Comparison of ENCODE assay signal across 24 cellular contexts in genomic region chr5:100553209-100553608, GRCh38. TPM values are rescaled to one million over a fixed set of nuclear protein-coding genes. Genes with fewer than 3 reads are reported as not detected.
A peak's percentile ranks its signal among the peaks of the same experiment; 100 is the strongest.
DNase-seq lines count a peak whose midpoint lies in the region; ATAC-seq and TF ChIP-seq lines count a peak whose summit lies in the region.
"Had no signal": no experiment of that assay in that cellular context is flagged by ENCODE, and none has a peak within 500 bp of the region (broad histone marks: within the 10 kb centered on the region; RNA-seq: fewer than 3 reads in every experiment).

No MANE protein-coding gene starts in this region.

- TF ChIP-seq EP300 in tibial nerve (IDR thresholded peaks at IDR 0.05), result no peak

- no peak overlapping the region for H3K4me3 ChIP-seq in astrocyte of the spinal cord (ENCODE audit: low read depth, low read length)
- H3K4me3 ChIP-seq in tibial nerve, result no peak overlapping the region
- no peak overlapping the region for H3K4me3 ChIP-seq in adrenal gland
- H3K4me3 ChIP-seq: SK-N-MC had no signal

- H3K36me3 ChIP-seq in tibial nerve (no peaks in the 10 kb centered on the region), adrenal gland (replicated peaks in 1 of 2) (no peaks in the 10 kb centered on the region)

- no peaks in the 10 kb centered on the region for H3K9me3 ChIP-seq in tibial nerve
- H3K9me3 ChIP-seq in adrenal gland (replicated peaks in 1 of 3), result no peaks in the 10 kb centered on the region

- intact Hi-C loops in adrenal gland (cut with DNase I), result no loop called here

- H3K4me3 Mint-ChIP-seq in HFFc6, result no peak overlapping the region
- H3K4me3 Mint-ChIP-seq: B cell; CD4-positive, CD25-positive, alpha-beta regulatory T cell had no signal

- H3K27ac ChIP-seq in foreskin keratinocyte (no peak overlapping the region), tibial nerve (no peak overlapping the region), adrenal gland (no peak overlapping the region)
- H3K27ac ChIP-seq: SK-N-MC had no signal

- H3K36me3 Mint-ChIP-seq in HFFc6 (ENCODE audit: low read depth), result 0 out of 2 replicates have a peak, but pooled peaks cover 4% of the 10 kb centered on the region

- peaks cover 45% of the 10 kb centered on the region for H3K4me1 Mint-ChIP-seq in HFFc6 (ENCODE audit: low read depth)
- H3K4me1 Mint-ChIP-seq: B cell had no signal

- peaks cover 5% of the 10 kb centered on the region; the same call in 1 of the 2 replicates for H3K9me3 Mint-ChIP-seq in HFFc6
- H3K9me3 Mint-ChIP-seq: CD4-positive, CD25-positive, alpha-beta regulatory T cell had no signal

- peak; percentile 32 for DNase-seq in EH (ENCODE audit: low read depth)
- peak; percentile 14 for DNase-seq in HFFc6
- DNase-seq in astrocyte of the spinal cord (ENCODE audit: low read depth, low spot score), result peak; percentile 15
- DNase-seq in foreskin keratinocyte, result peak in 1 of 2 donors; percentile 11
- no peak for DNase-seq in A172 (ENCODE audit: low spot score)
- DNase-seq in tibial nerve (ENCODE audit: low spot score in 2 of 2), result no peak
- no peak for DNase-seq in adrenal gland
- DNase-seq: ACHN; CD4-positive, CD25-positive, alpha-beta regulatory T cell; COR-L47; DMS 273 treated with DMSO at 0.1 percent for 48 hours; DND-41; GF-D8; H7; KBM-7; NCI-H1417; NCI-H187; NCI-H2227 treated with DMSO at 0.1 percent for 48 hours; NCI-H510A treated with DMSO at 0.1 percent for 48 hours; NCI-H774; SHP77 had no signal

- in situ Hi-C loops in astrocyte of the spinal cord (cut with HindIII; ENCODE audit: low sequenced_read_pairs), result no loop called here

- H3K27me3 ChIP-seq in foreskin keratinocyte (no peaks in the 10 kb centered on the region), tibial nerve (no peaks in the 10 kb centered on the region), adrenal gland (no peaks in the 10 kb centered on the region)

- TF ChIP-seq POLR2A in tibial nerve (IDR thresholded peaks at IDR 0.05) (no peak), adrenal gland (IDR thresholded peaks at IDR 0.05) (no peak)

- no peak for TF ChIP-seq CTCF in HFFc6 (IDR thresholded peaks at IDR 0.05)
- no peak for TF ChIP-seq CTCF in astrocyte of the spinal cord (IDR thresholded peaks at IDR 0.05; ENCODE audit: low read depth, low read length)
- TF ChIP-seq CTCF in foreskin keratinocyte (conservative IDR thresholded peaks at IDR 0.05), result no peak
- no peak for TF ChIP-seq CTCF in tibial nerve (IDR thresholded peaks at IDR 0.05)
- no peak for TF ChIP-seq CTCF in adrenal gland (IDR thresholded peaks at IDR 0.05)

- ATAC-seq in foreskin keratinocyte, result peak; percentile 40
- no peak for ATAC-seq in GM18873 (IDR thresholded peaks at IDR 0.05; ENCODE audit: low FRiP score, unreplicated experiment)

- H3K27ac Mint-ChIP-seq in HFFc6, result no peak overlapping the region
- H3K27ac Mint-ChIP-seq: B cell; CD4-positive, CD25-positive, alpha-beta regulatory T cell had no signal

- H3K4me1 ChIP-seq in foreskin keratinocyte, result peaks cover 20% of the 10 kb centered on the region
- no peaks in the 10 kb centered on the region for H3K4me1 ChIP-seq in tibial nerve
- H3K4me1 ChIP-seq in adrenal gland (replicated peaks in 1 of 2), result peaks cover 0 to 11% of the 10 kb centered on the region in 2 donors

- no peaks in the 10 kb centered on the region for H3K27me3 Mint-ChIP-seq in HFFc6 (ENCODE audit: insufficient read depth)
- H3K27me3 Mint-ChIP-seq: B cell; CD4-positive, CD25-positive, alpha-beta regulatory T cell had no signal

RNA-seq across cellular contexts. Expression of gene FAM174A, which starts 18.0 kb away (rescaled TPM):
- total RNA-seq in HFFc6 (2021; fragmentation: NEBNext Ultra II Directional; extraction: Animal tissue kit (Norgen Biotek cat#: 25700)), result 10 to 100 TPM; 12.1 to 17.4 (median 13.3) TPM
- total RNA-seq in foreskin keratinocyte (12.2 and 16.8 TPM in 2 replicates), tibial nerve (10 to 100 TPM; 39.5 to 66.9 (median 45.5) TPM), adrenal gland (100 to 1,000 TPM in 1 of 8 donors, 10 to 100 TPM in 7; 22.8 to 109 (median 27.2) TPM)
- polyA plus RNA-seq in foreskin keratinocyte (11.4 and 16.9 TPM in 2 replicates), adrenal gland (10 to 100 TPM; 10.9 to 42.9 (median 17.6) TPM)
- 28.8 and 40.8 TPM in 2 replicates for total RNA-seq in A172 (2014; rRNA removed; shearing (Covaris generic))

Comparison
In these comparisons a context has a peak if more than half of its experiments do, and no peak if none do; other contexts are left out.
1. DNase-seq: peak in EH (single experiment), HFFc6 (single experiment) and astrocyte of the spinal cord (single experiment); none in A172 (single experiment), tibial nerve (0 of 2) and adrenal gland (0 of 7).